9 cellular contexts compared by ENCODE assay signal in the genomic region with DNA sequence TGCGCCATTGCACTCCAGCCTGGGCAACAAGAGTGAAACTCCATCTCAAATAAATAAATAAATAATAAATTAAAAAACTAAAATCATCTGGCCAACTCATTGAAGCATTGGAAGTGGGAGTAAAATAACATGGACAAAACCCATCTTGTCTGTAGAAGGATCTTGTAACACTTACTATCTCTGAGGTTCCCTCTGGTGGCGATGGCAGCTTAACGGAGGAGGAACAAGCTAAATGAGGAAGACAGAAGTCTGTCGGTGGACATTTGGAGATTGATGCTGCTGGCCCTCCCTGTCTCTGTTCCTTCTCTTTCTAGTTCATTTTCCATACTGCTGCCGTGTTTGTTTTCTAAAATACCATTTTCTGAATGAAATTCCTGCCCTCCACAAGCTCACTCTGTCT. TPM values are rescaled to one million over a fixed set of nuclear protein-coding genes. Genes with fewer than 3 reads are reported as not detected.
A peak's percentile ranks its signal among the peaks of the same experiment; 100 is the strongest.
DNase-seq lines count a peak whose midpoint lies in the region; ATAC-seq, FAIRE-seq and TF ChIP-seq lines count a peak whose summit lies in the region.
"Had no signal": no experiment of that assay in that cellular context is flagged by ENCODE, and none has a peak within 500 bp of the region (broad histone marks: within the 10 kb centered on the region; RNA-seq: fewer than 3 reads in every experiment).

No MANE protein-coding gene starts in this region.

- FAIRE-seq in GM12892 (lab: Jason Lieb, UNC) = no peak

- H3K79me2 ChIP-seq in OCI-LY3 (ENCODE audit: low read length) (no peaks in the 10 kb centered on the region), fibroblast of lung (ENCODE audit: control insufficient read depth, insufficient read depth, low read length) (no peaks in the 10 kb centered on the region)

- H3K4me2 ChIP-seq in OCI-LY3 (ENCODE audit: low read length) (no peak overlapping the region), fibroblast of lung (ENCODE audit: extremely low read depth, insufficient read depth, low read length) (no peak overlapping the region)

- no peak overlapping the region for H3K27ac ChIP-seq in OCI-LY3 (ENCODE audit: low read length)
- H3K27ac ChIP-seq in fibroblast of lung (ENCODE audit: insufficient read depth, low read length) = no peak overlapping the region
- no peak overlapping the region for H3K27ac ChIP-seq in prostate gland
- H3K27ac ChIP-seq: thyroid gland had no signal

- H3K9ac ChIP-seq in OCI-LY3 (ENCODE audit: low read length) = no peak overlapping the region
- no peak overlapping the region for H3K9ac ChIP-seq in fibroblast of lung (ENCODE audit: insufficient read depth, low read length)

- DNase-seq in NCI-H2227 (lab: John Stamatoyannopoulos, UW; ENCODE audit: unreplicated experiment) (peak; percentile 19), NCI-H2227 treated with DMSO at 0.1 percent for 48 hours (lab: John Stamatoyannopoulos, UW) (no peak), fibroblast of lung (ENCODE audit: low read depth in 2 of 2) (peak; percentile 12 to 29), prostate gland (ENCODE audit: low spot score) (peak; percentile 32), GM12892 (ENCODE audit: insufficient read length) (no peak)

- H3K27me3 ChIP-seq in OCI-LY3 (ENCODE audit: low read depth, low read length) (no peaks in the 10 kb centered on the region), fibroblast of lung (ENCODE audit: control insufficient read depth, insufficient read depth, low read length) (no peaks in the 10 kb centered on the region), prostate gland (replicated peaks; ENCODE audit: insufficient read depth) (no peaks in the 10 kb centered on the region)
- H3K27me3 ChIP-seq: thyroid gland had no signal

- ATAC-seq in HG03460 (IDR thresholded peaks at IDR 0.05; ENCODE audit: unreplicated experiment) = no peak
- no peak for ATAC-seq in HG03045 (IDR thresholded peaks at IDR 0.05; ENCODE audit: unreplicated experiment)

- TF ChIP-seq POLR2A in prostate gland (IDR thresholded peaks at IDR 0.05) = no peak
- TF ChIP-seq POLR2A in GM12892 (IDR thresholded peaks at IDR 0.05; ENCODE audit: low read depth, low read length) = no peak

- H3K9me3 ChIP-seq in OCI-LY3 (ENCODE audit: insufficient read depth, low read length) (no peaks in the 10 kb centered on the region; the same call in 1 of the 2 replicates), fibroblast of lung (ENCODE audit: control insufficient read depth, insufficient read depth, low read depth, low read length) (no peaks in the 10 kb centered on the region), prostate gland (no peaks in the 10 kb centered on the region)
- H3K9me3 ChIP-seq: thyroid gland had no signal

- peaks cover 62% of the 10 kb centered on the region for H3K36me3 ChIP-seq in OCI-LY3 (replicated peaks; ENCODE audit: low read depth, low read length)
- H3K36me3 ChIP-seq in fibroblast of lung (ENCODE audit: control insufficient read depth, insufficient read depth, low read length) = peaks cover 1% of the 10 kb centered on the region
- H3K36me3 ChIP-seq in prostate gland = no peaks in the 10 kb centered on the region

- H2AFZ ChIP-seq in OCI-LY3 (ENCODE audit: low read depth, low read length) (no peak overlapping the region), fibroblast of lung (ENCODE audit: low read length) (no peak overlapping the region)

- intact Hi-C loops in prostate gland (cut with DNase I) = loop anchor here (5.0 kb wide), 1 partner anchor 39 kb away; no protein-coding TSS in a partner anchor

- TF ChIP-seq CTCF in OCI-LY3 (IDR thresholded peaks at IDR 0.05; ENCODE audit: low read depth, low read length) (peak; percentile 45), fibroblast of lung (conservative IDR thresholded peaks at IDR 0.05 in 1 of 2, IDR thresholded peaks at IDR 0.05 in 1 of 2; ENCODE audit: low read depth in 1 of 2, low read length in 2 of 2) (peak in 1 of 2 donors; percentile 16), prostate gland (IDR thresholded peaks at IDR 0.05) (peak in 2 of 4 experiments; percentile 24 to 26)

- H3K4me1 ChIP-seq in OCI-LY3 (ENCODE audit: low read length) (peaks cover 10% of the 10 kb centered on the region), fibroblast of lung (ENCODE audit: control insufficient read depth, extremely low read depth, insufficient read depth, low read length) (no peaks in the 10 kb centered on the region), prostate gland (replicated peaks) (no peaks in the 10 kb centered on the region)
- H3K4me1 ChIP-seq: thyroid gland had no signal

- WGBS in prostate gland = 69% methylated on average over 5 of the region's 5 CpGs

- H4K20me1 ChIP-seq in OCI-LY3 (ENCODE audit: insufficient read depth, low read length) (no peaks in the 10 kb centered on the region), fibroblast of lung (ENCODE audit: control insufficient read depth, extremely low read depth, insufficient read depth, low read length) (no peaks in the 10 kb centered on the region)

- H3K4me3 ChIP-seq in OCI-LY3 (ENCODE audit: low read length) (no peak overlapping the region), fibroblast of lung (replicated peaks in 1 of 4; ENCODE audit: control extremely low read depth in 1 of 4, insufficient read depth in 1 of 4, low read depth in 3 of 4, low read length in 4 of 4) (no peak overlapping the region), prostate gland (no peak overlapping the region)
- H3K4me3 ChIP-seq: thyroid gland had no signal

RNA-seq across cellular contexts. Expression of gene ZCCHC2, which starts 43.4 kb away (rescaled TPM):
- total RNA-seq in fibroblast of lung (10.9 and 14.6 TPM in 2 replicates), prostate gland (10 to 100 TPM; 18.7 to 39.4 TPM)
- polyA plus RNA-seq in fibroblast of lung = 5.3 and 6.0 TPM in 2 replicates
- polyA plus RNA-seq in fibroblast of lung (2012) = 2.9 and 3.3 TPM in 2 replicates
- 6.7 and 23.8 TPM in 2 replicates for polyA minus RNA-seq in fibroblast of lung (ENCODE audit: low replicate concordance)
- polyA plus RNA-seq in GM12892 (2012; ENCODE audit: missing spikeins) = 10.5 TPM

Comparison
In these comparisons a context has a peak if more than half of its experiments do, and no peak if none do; other contexts are left out.
1. DNase-seq: peak in NCI-H2227 (single experiment), fibroblast of lung (2 of 2) and prostate gland (single experiment); none in NCI-H2227 treated with DMSO at 0.1 percent for 48 hours (single experiment) and GM12892 (single experiment).